1 cellular context compared by ENCODE assay signal in genomic region chr17:73184133-73184993, GRCh38.
TF ChIP-seq lines count a peak whose summit lies in the region.

No MANE protein-coding gene starts in this region.

TF ChIP-seq in HepG2, 621 proteins besides CTCF, POLR2A, EP300 and RAD21:
- no peak for TF ChIP-seq HDAC1 (CRISPR knock-in tag; IDR thresholded peaks at IDR 0.05)
- peak; percentile 82 for TF ChIP-seq ZNF121 (CRISPR knock-in tag; IDR thresholded peaks at IDR 0.05)
- TF ChIP-seq ZZZ3 (CRISPR knock-in tag; IDR thresholded peaks at IDR 0.05; ENCODE audit: borderline replicate concordance), result no peak
- no peak for TF ChIP-seq TARDBP (CRISPR knock-in tag; IDR thresholded peaks at IDR 0.05)
- TF ChIP-seq POGK (CRISPR knock-in tag; conservative IDR thresholded peaks at IDR 0.05), result no peak
- TF ChIP-seq NR1H2 (CRISPR knock-in tag; IDR thresholded peaks at IDR 0.05; ENCODE audit: borderline replicate concordance, low read depth), result no peak
- peak; percentile 52 for TF ChIP-seq PCBP2 (optimal IDR thresholded peaks at IDR 0.05; ENCODE audit: low read depth, low read length, poor library complexity, severe bottlenecking)
- TF ChIP-seq NFIB (CRISPR knock-in tag; IDR thresholded peaks at IDR 0.05; ENCODE audit: borderline replicate concordance), result 0 out of 2 replicates have a peak, but pooled peaks have one; percentile 37
- 0 out of 2 replicates have a peak, but pooled peaks have one; percentile 13 for TF ChIP-seq RXRA (CRISPR knock-in tag; IDR thresholded peaks at IDR 0.05)
TF ChIP-seq in HepG2: peak in this region for 4.
